In the genomic region with DNA sequence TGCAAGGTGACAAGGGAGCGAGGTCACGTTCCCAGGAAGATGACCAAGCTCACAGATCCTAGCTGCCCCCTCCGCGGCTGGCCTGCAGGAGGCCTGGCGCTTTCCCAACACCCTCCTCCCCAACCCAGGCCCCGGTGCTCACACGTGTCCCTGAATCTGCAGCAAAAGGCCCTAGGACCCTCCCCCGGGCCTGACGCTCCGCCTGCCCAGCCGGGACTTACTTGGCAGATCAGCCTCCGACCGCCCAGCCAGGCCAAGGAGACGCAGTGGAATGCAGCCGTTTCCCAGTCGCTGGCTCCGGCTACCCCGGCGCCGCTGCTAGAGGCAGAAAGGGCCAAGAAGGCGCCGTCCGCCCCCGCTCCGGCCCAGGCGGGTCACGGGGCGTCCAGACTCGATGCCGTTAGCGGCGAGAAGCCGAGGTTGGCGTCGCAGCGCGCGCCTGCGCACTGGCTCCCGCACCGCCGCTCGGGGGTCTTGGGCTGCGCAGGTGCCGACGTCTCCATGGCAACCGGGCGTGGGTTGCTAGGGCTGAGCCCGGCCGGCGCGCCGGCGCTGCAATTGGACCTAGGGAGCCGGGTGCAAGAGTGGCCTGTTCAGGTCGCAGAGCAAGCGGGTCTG, we compare ENCODE assay signal across 1 cellular context.
TF ChIP-seq lines count a peak whose summit lies in the region.

A gene with protein sequence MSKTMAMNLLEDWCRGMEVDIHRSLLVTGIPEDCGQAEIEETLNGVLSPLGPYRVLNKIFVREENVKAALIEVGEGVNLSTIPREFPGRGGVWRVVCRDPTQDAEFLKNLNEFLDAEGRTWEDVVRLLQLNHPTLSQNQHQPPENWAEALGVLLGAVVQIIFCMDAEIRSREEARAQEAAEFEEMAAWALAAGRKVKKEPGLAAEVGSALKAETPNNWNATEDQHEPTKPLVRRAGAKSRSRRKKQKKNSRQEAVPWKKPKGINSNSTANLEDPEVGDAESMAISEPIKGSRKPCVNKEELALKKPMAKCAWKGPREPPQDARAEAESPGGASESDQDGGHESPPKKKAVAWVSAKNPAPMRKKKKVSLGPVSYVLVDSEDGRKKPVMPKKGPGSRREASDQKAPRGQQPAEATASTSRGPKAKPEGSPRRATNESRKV (minus strand): TSS at position 448 of the 618 bp plus-strand sequence. CDS start 528 bp downstream, outside the sequence.

TF ChIP-seq in K562, 482 proteins besides CTCF, POLR2A, EP300 and RAD21 (continued from another document and continues in another):
- TF ChIP-seq AFF4 (CRISPR knock-in tag; IDR thresholded peaks at IDR 0.05): no peak
- TF ChIP-seq FIP1L1 (IDR thresholded peaks at IDR 0.05; ENCODE audit: low read depth, low read length, poor library complexity, severe bottlenecking): no peak
- no peak for TF ChIP-seq TBL1XR1 (IDR thresholded peaks at IDR 0.05; ENCODE audit: low read length in 2 of 2)
- no peak for TF ChIP-seq ZNF121 (CRISPR knock-in tag; conservative IDR thresholded peaks at IDR 0.05)
- TF ChIP-seq ZFP30 (CRISPR knock-in tag; IDR thresholded peaks at IDR 0.05; ENCODE audit: borderline replicate concordance): no peak
- TF ChIP-seq ZNF165 (CRISPR knock-in tag; IDR thresholded peaks at IDR 0.05; ENCODE audit: borderline replicate concordance): no peak
- peak; percentile 96 to 97 for TF ChIP-seq NRF1 (conservative IDR thresholded peaks at IDR 0.05 in 1 of 2, IDR thresholded peaks at IDR 0.05 in 1 of 2)
- TF ChIP-seq STAT6 (CRISPR knock-in tag; IDR thresholded peaks at IDR 0.05): no peak
- TF ChIP-seq ZNF316 (IDR thresholded peaks at IDR 0.05): peak; percentile 11; the same call in 1 of the 2 replicates
- peak; percentile 86 for TF ChIP-seq C11orf30 (IDR thresholded peaks at IDR 0.05; ENCODE audit: low read depth)
- no peak for TF ChIP-seq NR2C2 (CRISPR knock-in tag; IDR thresholded peaks at IDR 0.05)
- TF ChIP-seq NR2C2 (tag; IDR thresholded peaks at IDR 0.05): peak; percentile 22; the same call in 1 of the 2 replicates
- no peak for TF ChIP-seq CTCFL (IDR thresholded peaks at IDR 0.05; ENCODE audit: borderline replicate concordance, insufficient read depth, low read depth, low read length, poor library complexity, severe bottlenecking)
- TF ChIP-seq YY1 (IDR thresholded peaks at IDR 0.05; ENCODE audit: borderline replicate concordance in 1 of 3, control insufficient read depth in 1 of 3, extremely low read depth in 1 of 3, insufficient read depth in 3 of 3, insufficient read length in 1 of 3, insufficient replicate concordance in 2 of 3, low read depth in 1 of 3, low read length in 2 of 3): peak in 2 of 3 experiments; percentile 36 to 45
- no peak for TF ChIP-seq ZNF830 (CRISPR knock-in tag; IDR thresholded peaks at IDR 0.05)
- TF ChIP-seq MAZ (CRISPR knock-in tag; conservative IDR thresholded peaks at IDR 0.05 in 1 of 2, IDR thresholded peaks at IDR 0.05 in 1 of 2): peak in 1 of 2 experiments; percentile 71
- TF ChIP-seq PTRF (tag; IDR thresholded peaks at IDR 0.05): no peak
- TF ChIP-seq PCBP1 (IDR thresholded peaks at IDR 0.05; ENCODE audit: low read depth, low read length, poor library complexity, severe bottlenecking): no peak
- TF ChIP-seq NELFE (IDR thresholded peaks at IDR 0.05; ENCODE audit: insufficient read depth, insufficient read length): no peak
- no peak for TF ChIP-seq PHF21A (IDR thresholded peaks at IDR 0.05; ENCODE audit: borderline replicate concordance, low read depth)
- TF ChIP-seq SMAD3 (CRISPR knock-in tag; conservative IDR thresholded peaks at IDR 0.05): no peak
- no peak for TF ChIP-seq FOXA3 (CRISPR knock-in tag; conservative IDR thresholded peaks at IDR 0.05 in 1 of 2, IDR thresholded peaks at IDR 0.05 in 1 of 2)
- TF ChIP-seq RUNX1 (IDR thresholded peaks at IDR 0.05; ENCODE audit: low read depth): no peak
- TF ChIP-seq CBX3 (IDR thresholded peaks at IDR 0.05; ENCODE audit: borderline replicate concordance in 1 of 2, low read length in 2 of 2): no peak
- TF ChIP-seq PPARD (CRISPR knock-in tag; IDR thresholded peaks at IDR 0.05): no peak
- TF ChIP-seq TAF9B (IDR thresholded peaks at IDR 0.05; ENCODE audit: partially characterized antibody): no peak
- peak; percentile 48 for TF ChIP-seq TAF1 (IDR thresholded peaks at IDR 0.05; ENCODE audit: control insufficient read depth, extremely low read depth, insufficient read depth, low read length, severe bottlenecking)
- no peak for TF ChIP-seq MBD2 (IDR thresholded peaks at IDR 0.05; ENCODE audit: borderline replicate concordance, low read depth)
- TF ChIP-seq ERF (CRISPR knock-in tag; IDR thresholded peaks at IDR 0.05): 0 out of 2 replicates have a peak, but pooled peaks have one; percentile 45
- no peak for TF ChIP-seq DEAF1 (CRISPR knock-in tag; IDR thresholded peaks at IDR 0.05)
- no peak for TF ChIP-seq SRSF9 (IDR thresholded peaks at IDR 0.05; ENCODE audit: borderline replicate concordance, low read depth, low read length)
- no peak for TF ChIP-seq HSF4 (CRISPR knock-in tag; IDR thresholded peaks at IDR 0.05; ENCODE audit: borderline replicate concordance)
- TF ChIP-seq GATAD2B (IDR thresholded peaks at IDR 0.05; ENCODE audit: borderline replicate concordance): no peak
- no peak for TF ChIP-seq HDGF (IDR thresholded peaks at IDR 0.05)
- TF ChIP-seq, protein P1, sequence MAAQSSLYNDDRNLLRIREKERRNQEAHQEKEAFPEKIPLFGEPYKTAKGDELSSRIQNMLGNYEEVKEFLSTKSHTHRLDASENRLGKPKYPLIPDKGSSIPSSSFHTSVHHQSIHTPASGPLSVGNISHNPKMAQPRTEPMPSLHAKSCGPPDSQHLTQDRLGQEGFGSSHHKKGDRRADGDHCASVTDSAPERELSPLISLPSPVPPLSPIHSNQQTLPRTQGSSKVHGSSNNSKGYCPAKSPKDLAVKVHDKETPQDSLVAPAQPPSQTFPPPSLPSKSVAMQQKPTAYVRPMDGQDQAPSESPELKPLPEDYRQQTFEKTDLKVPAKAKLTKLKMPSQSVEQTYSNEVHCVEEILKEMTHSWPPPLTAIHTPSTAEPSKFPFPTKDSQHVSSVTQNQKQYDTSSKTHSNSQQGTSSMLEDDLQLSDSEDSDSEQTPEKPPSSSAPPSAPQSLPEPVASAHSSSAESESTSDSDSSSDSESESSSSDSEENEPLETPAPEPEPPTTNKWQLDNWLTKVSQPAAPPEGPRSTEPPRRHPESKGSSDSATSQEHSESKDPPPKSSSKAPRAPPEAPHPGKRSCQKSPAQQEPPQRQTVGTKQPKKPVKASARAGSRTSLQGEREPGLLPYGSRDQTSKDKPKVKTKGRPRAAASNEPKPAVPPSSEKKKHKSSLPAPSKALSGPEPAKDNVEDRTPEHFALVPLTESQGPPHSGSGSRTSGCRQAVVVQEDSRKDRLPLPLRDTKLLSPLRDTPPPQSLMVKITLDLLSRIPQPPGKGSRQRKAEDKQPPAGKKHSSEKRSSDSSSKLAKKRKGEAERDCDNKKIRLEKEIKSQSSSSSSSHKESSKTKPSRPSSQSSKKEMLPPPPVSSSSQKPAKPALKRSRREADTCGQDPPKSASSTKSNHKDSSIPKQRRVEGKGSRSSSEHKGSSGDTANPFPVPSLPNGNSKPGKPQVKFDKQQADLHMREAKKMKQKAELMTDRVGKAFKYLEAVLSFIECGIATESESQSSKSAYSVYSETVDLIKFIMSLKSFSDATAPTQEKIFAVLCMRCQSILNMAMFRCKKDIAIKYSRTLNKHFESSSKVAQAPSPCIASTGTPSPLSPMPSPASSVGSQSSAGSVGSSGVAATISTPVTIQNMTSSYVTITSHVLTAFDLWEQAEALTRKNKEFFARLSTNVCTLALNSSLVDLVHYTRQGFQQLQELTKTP (IDR thresholded peaks at IDR 0.05; ENCODE audit: low read depth in 1 of 2, partially characterized antibody in 2 of 2): peak in 1 of 2 experiments; percentile 8
- no peak for TF ChIP-seq ZNF212 (CRISPR knock-in tag; IDR thresholded peaks at IDR 0.05)
- TF ChIP-seq MBD1 (CRISPR knock-in tag; IDR thresholded peaks at IDR 0.05): no peak
- no peak for TF ChIP-seq CBX2 (IDR thresholded peaks at IDR 0.05; ENCODE audit: insufficient read depth, low read length, poor library complexity, severe bottlenecking)
- no peak for TF ChIP-seq SNIP1 (IDR thresholded peaks at IDR 0.05; ENCODE audit: low read depth)
- TF ChIP-seq FOS (IDR thresholded peaks at IDR 0.05; ENCODE audit: extremely low read depth, insufficient read length): no peak
- TF ChIP-seq ELF1 (tag; IDR thresholded peaks at IDR 0.05): no peak
- no peak for TF ChIP-seq ASH1L (IDR thresholded peaks at IDR 0.05; ENCODE audit: borderline replicate concordance, low read depth, partially characterized antibody)
- no peak for TF ChIP-seq CBX5 (IDR thresholded peaks at IDR 0.05; ENCODE audit: borderline replicate concordance, low read depth)
- 0 out of 2 replicates have a peak, but pooled peaks have one; percentile 35 for TF ChIP-seq ZNF134 (CRISPR knock-in tag; conservative IDR thresholded peaks at IDR 0.05)
